Comparison of ENCODE assay signal across 1 cellular context in the genomic region with DNA sequence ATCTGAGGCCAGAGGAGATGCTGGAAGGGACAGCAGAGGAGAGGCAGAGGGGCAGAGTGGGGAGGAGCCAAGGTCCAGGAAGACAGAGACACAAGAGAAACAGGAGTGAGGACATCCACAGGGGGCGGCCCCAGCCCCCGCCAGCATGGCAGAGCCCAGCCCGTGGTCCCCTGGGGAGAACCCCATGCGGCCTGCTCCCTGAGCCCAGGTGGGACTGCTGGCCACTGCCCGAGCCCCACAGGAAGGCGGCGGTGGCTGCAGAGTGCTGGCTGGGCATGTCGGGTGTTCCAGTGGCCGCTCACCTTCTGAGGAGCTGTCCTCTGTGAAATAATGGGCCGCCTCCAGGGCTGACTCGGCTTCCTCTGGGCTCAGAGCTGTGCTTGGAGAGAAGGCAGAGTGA.
TF ChIP-seq lines count a peak whose summit lies in the region.

No MANE protein-coding gene starts in this region.

TF ChIP-seq in GM23338, 12 proteins besides CTCF, POLR2A, EP300 and RAD21 (continued from another document):
- TF ChIP-seq ZNF462 (CRISPR knock-in tag; IDR thresholded peaks at IDR 0.05) (no peak), JUNB (IDR thresholded peaks at IDR 0.05; ENCODE audit: unreplicated experiment) (no peak), STAT1 (IDR thresholded peaks at IDR 0.05; ENCODE audit: unreplicated experiment) (no peak), EZH2phosphoT487 (IDR thresholded peaks at IDR 0.05; ENCODE audit: unreplicated experiment) (no peak), ETS1 (IDR thresholded peaks at IDR 0.05) (no peak), ZNF114 (CRISPR knock-in tag; IDR thresholded peaks at IDR 0.05) (no peak), POLR2AphosphoS5 (IDR thresholded peaks at IDR 0.05; ENCODE audit: low read depth) (no peak), CREB1 (CRISPR knock-in tag; IDR thresholded peaks at IDR 0.05; ENCODE audit: low read depth) (no peak), ZNF331 (CRISPR knock-in tag; IDR thresholded peaks at IDR 0.05; ENCODE audit: low read depth) (no peak), EZH2 (IDR thresholded peaks at IDR 0.05; ENCODE audit: low read depth, unreplicated experiment) (no peak)
